1 cellular context compared by ENCODE assay signal in the genomic region with DNA sequence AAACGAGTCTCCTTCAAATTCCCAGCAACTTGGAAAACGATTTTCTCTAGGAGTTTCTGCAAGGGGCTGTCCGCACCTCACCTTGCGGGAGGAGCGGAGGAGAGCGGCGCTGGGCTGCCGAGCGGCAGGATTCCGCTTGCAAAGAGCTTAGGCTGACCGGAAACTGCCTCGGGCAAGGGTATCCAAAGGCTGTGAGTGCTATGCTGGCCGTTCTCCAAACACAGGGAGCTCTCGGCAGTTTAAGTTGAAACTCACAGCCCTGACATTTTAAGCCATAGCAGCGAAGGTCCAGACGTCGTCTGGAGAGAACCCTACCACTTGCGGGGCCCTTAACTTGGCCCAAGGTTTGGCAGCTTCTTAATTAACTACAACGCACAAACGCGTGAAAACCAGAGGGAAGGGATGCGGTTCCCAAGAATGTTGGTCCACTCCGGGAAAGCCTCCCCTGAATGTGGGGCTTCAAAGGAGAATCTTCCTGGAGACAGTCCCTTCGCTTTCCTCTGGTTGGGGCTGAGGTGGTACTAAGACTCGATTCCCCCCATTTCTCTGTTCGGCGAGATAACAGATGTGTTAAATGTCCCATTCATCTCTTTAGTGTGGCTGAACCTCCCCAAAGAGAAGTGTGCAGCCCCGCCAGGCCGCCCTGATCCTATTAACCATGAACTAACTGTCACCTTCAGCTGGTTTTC.
TF ChIP-seq lines count a peak whose summit lies in the region.

No MANE protein-coding gene starts in this region.

TF ChIP-seq in H1, 55 proteins besides CTCF, POLR2A, EP300 and RAD21:
- no peak for TF ChIP-seq TAF7 (optimal IDR thresholded peaks at IDR 0.05; ENCODE audit: borderline replicate concordance, low read depth, low read length)
- TF ChIP-seq, protein P1, sequence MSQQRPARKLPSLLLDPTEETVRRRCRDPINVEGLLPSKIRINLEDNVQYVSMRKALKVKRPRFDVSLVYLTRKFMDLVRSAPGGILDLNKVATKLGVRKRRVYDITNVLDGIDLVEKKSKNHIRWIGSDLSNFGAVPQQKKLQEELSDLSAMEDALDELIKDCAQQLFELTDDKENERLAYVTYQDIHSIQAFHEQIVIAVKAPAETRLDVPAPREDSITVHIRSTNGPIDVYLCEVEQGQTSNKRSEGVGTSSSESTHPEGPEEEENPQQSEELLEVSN (IDR thresholded peaks at IDR 0.05) = no peak
- no peak for TF ChIP-seq POLR2AphosphoS5 (IDR thresholded peaks at IDR 0.05; ENCODE audit: low read depth, low read length)
- peak; percentile 19 for TF ChIP-seq NANOG (IDR thresholded peaks at IDR 0.05; ENCODE audit: insufficient read depth, low read depth, low read length, poor library complexity, severe bottlenecking)
- TF ChIP-seq ASH2L (IDR thresholded peaks at IDR 0.05; ENCODE audit: low read length) = peak; percentile 61
- TF ChIP-seq RNF2 (IDR thresholded peaks at IDR 0.05; ENCODE audit: borderline replicate concordance, low read depth, low read length, missing control alignments, poor library complexity, severe bottlenecking) = peak; percentile 71
- TF ChIP-seq CTBP2 (IDR thresholded peaks at IDR 0.05; ENCODE audit: borderline replicate concordance, insufficient read depth, insufficient read length, low read length) = peak; percentile 76
- TF ChIP-seq SIRT6 (IDR thresholded peaks at IDR 0.05; ENCODE audit: low read length) = no peak
- TF ChIP-seq SUZ12 (IDR thresholded peaks at IDR 0.05; ENCODE audit: low read length) = peak; percentile 95
- peak; percentile 44; the same call in 1 of the 2 replicates for TF ChIP-seq CBX8 (IDR thresholded peaks at IDR 0.05; ENCODE audit: borderline replicate concordance, low read depth, low read length)
- TF ChIP-seq HDAC6 (IDR thresholded peaks at IDR 0.05; ENCODE audit: low read depth, low read length) = no peak
- TF ChIP-seq TCF12 (IDR thresholded peaks at IDR 0.05; ENCODE audit: low read depth, low read length) = 0 out of 2 replicates have a peak, but pooled peaks have one; percentile 10
- no peak for TF ChIP-seq BRCA1 (IDR thresholded peaks at IDR 0.05; ENCODE audit: low read depth, low read length)
- no peak for TF ChIP-seq CREB1 (IDR thresholded peaks at IDR 0.05)
- peak; percentile 44; the same call in 1 of the 2 replicates for TF ChIP-seq EGR1 (IDR thresholded peaks at IDR 0.05; ENCODE audit: borderline replicate concordance, low read depth, low read length)
- TF ChIP-seq GABPA (IDR thresholded peaks at IDR 0.05; ENCODE audit: borderline replicate concordance, insufficient read depth, low read length) = no peak
- no peak for TF ChIP-seq FOSL1 (IDR thresholded peaks at IDR 0.05; ENCODE audit: insufficient read depth, low read depth, low read length)
- TF ChIP-seq, protein P2, sequence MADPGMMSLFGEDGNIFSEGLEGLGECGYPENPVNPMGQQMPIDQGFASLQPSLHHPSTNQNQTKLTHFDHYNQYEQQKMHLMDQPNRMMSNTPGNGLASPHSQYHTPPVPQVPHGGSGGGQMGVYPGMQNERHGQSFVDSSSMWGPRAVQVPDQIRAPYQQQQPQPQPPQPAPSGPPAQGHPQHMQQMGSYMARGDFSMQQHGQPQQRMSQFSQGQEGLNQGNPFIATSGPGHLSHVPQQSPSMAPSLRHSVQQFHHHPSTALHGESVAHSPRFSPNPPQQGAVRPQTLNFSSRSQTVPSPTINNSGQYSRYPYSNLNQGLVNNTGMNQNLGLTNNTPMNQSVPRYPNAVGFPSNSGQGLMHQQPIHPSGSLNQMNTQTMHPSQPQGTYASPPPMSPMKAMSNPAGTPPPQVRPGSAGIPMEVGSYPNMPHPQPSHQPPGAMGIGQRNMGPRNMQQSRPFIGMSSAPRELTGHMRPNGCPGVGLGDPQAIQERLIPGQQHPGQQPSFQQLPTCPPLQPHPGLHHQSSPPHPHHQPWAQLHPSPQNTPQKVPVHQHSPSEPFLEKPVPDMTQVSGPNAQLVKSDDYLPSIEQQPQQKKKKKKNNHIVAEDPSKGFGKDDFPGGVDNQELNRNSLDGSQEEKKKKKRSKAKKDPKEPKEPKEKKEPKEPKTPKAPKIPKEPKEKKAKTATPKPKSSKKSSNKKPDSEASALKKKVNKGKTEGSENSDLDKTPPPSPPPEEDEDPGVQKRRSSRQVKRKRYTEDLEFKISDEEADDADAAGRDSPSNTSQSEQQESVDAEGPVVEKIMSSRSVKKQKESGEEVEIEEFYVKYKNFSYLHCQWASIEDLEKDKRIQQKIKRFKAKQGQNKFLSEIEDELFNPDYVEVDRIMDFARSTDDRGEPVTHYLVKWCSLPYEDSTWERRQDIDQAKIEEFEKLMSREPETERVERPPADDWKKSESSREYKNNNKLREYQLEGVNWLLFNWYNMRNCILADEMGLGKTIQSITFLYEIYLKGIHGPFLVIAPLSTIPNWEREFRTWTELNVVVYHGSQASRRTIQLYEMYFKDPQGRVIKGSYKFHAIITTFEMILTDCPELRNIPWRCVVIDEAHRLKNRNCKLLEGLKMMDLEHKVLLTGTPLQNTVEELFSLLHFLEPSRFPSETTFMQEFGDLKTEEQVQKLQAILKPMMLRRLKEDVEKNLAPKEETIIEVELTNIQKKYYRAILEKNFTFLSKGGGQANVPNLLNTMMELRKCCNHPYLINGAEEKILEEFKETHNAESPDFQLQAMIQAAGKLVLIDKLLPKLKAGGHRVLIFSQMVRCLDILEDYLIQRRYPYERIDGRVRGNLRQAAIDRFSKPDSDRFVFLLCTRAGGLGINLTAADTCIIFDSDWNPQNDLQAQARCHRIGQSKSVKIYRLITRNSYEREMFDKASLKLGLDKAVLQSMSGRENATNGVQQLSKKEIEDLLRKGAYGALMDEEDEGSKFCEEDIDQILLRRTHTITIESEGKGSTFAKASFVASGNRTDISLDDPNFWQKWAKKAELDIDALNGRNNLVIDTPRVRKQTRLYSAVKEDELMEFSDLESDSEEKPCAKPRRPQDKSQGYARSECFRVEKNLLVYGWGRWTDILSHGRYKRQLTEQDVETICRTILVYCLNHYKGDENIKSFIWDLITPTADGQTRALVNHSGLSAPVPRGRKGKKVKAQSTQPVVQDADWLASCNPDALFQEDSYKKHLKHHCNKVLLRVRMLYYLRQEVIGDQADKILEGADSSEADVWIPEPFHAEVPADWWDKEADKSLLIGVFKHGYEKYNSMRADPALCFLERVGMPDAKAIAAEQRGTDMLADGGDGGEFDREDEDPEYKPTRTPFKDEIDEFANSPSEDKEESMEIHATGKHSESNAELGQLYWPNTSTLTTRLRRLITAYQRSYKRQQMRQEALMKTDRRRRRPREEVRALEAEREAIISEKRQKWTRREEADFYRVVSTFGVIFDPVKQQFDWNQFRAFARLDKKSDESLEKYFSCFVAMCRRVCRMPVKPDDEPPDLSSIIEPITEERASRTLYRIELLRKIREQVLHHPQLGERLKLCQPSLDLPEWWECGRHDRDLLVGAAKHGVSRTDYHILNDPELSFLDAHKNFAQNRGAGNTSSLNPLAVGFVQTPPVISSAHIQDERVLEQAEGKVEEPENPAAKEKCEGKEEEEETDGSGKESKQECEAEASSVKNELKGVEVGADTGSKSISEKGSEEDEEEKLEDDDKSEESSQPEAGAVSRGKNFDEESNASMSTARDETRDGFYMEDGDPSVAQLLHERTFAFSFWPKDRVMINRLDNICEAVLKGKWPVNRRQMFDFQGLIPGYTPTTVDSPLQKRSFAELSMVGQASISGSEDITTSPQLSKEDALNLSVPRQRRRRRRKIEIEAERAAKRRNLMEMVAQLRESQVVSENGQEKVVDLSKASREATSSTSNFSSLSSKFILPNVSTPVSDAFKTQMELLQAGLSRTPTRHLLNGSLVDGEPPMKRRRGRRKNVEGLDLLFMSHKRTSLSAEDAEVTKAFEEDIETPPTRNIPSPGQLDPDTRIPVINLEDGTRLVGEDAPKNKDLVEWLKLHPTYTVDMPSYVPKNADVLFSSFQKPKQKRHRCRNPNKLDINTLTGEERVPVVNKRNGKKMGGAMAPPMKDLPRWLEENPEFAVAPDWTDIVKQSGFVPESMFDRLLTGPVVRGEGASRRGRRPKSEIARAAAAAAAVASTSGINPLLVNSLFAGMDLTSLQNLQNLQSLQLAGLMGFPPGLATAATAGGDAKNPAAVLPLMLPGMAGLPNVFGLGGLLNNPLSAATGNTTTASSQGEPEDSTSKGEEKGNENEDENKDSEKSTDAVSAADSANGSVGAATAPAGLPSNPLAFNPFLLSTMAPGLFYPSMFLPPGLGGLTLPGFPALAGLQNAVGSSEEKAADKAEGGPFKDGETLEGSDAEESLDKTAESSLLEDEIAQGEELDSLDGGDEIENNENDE (IDR thresholded peaks at IDR 0.05; ENCODE audit: insufficient replicate concordance, low read length) = no peak
- TF ChIP-seq TEAD4 (IDR thresholded peaks at IDR 0.05; ENCODE audit: low read depth, low read length) = no peak
- TF ChIP-seq EZH2 (IDR thresholded peaks at IDR 0.05; ENCODE audit: low read depth, low read length, severe bottlenecking) = peak; percentile 93
